Comparison of ENCODE assay signal across 12 cellular contexts in genomic region chrX:73127700-73128241, GRCh38. TPM values are rescaled to one million over a fixed set of nuclear protein-coding genes. Genes with fewer than 3 reads are reported as not detected.
DNase-seq lines count a peak whose midpoint lies in the region; ATAC-seq and TF ChIP-seq lines count a peak whose summit lies in the region.
"Had no signal": no experiment of that assay in that cellular context is flagged by ENCODE, and none has a peak within 500 bp of the region (broad histone marks: within the 10 kb centered on the region; RNA-seq: fewer than 3 reads in every experiment).

No MANE protein-coding gene starts in this region.

- H3K36me3 Mint-ChIP-seq in activated T-helper 2 cell treated with anti-CD3 and anti-CD28 coated beads, Interferon-gamma antibody, Interleukin-2, Interleukin-4, amounts not matched to agents 10 μg/mL and 5 μg/mL and 100 μg/mL, durations not matched to agents 14 hours and 24 hours and 36 hours (ENCODE audit: low read depth), result no peaks in the 10 kb centered on the region

- H3K27ac ChIP-seq in cardiac muscle cell (no peak overlapping the region), right atrium auricular region (no peak overlapping the region), thyroid gland (no peak overlapping the region)
- H3K27ac ChIP-seq: heart left ventricle had no signal

- no peak for TF ChIP-seq POLR2A in thyroid gland (IDR thresholded peaks at IDR 0.05)

- H3K9me3 Mint-ChIP-seq in activated T-helper 2 cell treated with anti-CD3 and anti-CD28 coated beads, Interferon-gamma antibody, Interleukin-2, Interleukin-4, amounts not matched to agents 10 μg/mL and 5 μg/mL and 100 μg/mL, durations not matched to agents 14 hours and 24 hours and 36 hours, result no peaks in the 10 kb centered on the region

- H3K27me3 Mint-ChIP-seq in activated T-helper 2 cell treated with anti-CD3 and anti-CD28 coated beads, Interferon-gamma antibody, Interleukin-2, Interleukin-4, amounts not matched to agents 10 μg/mL and 5 μg/mL and 100 μg/mL, durations not matched to agents 14 hours and 24 hours and 36 hours (ENCODE audit: low read depth), result peaks cover 2% of the 10 kb centered on the region

- ATAC-seq in HG02678 (IDR thresholded peaks at IDR 0.05; ENCODE audit: unreplicated experiment), result no peak
- ATAC-seq in GM21360 (IDR thresholded peaks at IDR 0.05; ENCODE audit: unreplicated experiment), result no peak
- ATAC-seq in GM18870 (IDR thresholded peaks at IDR 0.05; ENCODE audit: unreplicated experiment), result no peak

- no peaks in the 10 kb centered on the region for H3K4me1 ChIP-seq in cardiac muscle cell (ENCODE audit: low read depth)
- H3K4me1 ChIP-seq in right atrium auricular region, result no peaks in the 10 kb centered on the region
- no peaks in the 10 kb centered on the region for H3K4me1 ChIP-seq in thyroid gland
- H3K4me1 ChIP-seq: heart left ventricle had no signal

- intact Hi-C loops in activated T-helper 2 cell treated with anti-CD3 and anti-CD28 coated beads, Interferon-gamma antibody, Interleukin-2, Interleukin-4, amounts not matched to agents 10 μg/mL and 5 μg/mL and 100 μg/mL, durations not matched to agents 14 hours and 24 hours and 36 hours (cut with micrococcal nuclease), result no loop called here
- intact Hi-C loops in thyroid gland (cut with DNase I), result no loop called here

- DNase-seq in cardiac muscle cell (ENCODE audit: low read depth in 1 of 2, low spot score in 1 of 2) (peak in 1 of 2 donors; percentile 17), right atrium auricular region (ENCODE audit: low spot score) (no peak), inferior parietal cortex (ENCODE audit: extremely low spot score) (peak; percentile 23), thyroid gland (peak; percentile 35 to 41)
- DNase-seq in activated T-helper 2 cell treated with anti-CD3 and anti-CD28 coated beads, Interferon-gamma antibody, Interleukin-2, Interleukin-4, amounts not matched to agents 10 μg/mL and 5 μg/mL and 100 μg/mL, durations not matched to agents 14 hours and 24 hours and 36 hours (ENCODE audit: low spot score), result peak; percentile 8
- DNase-seq: NCI-H1092 treated with DMSO at 0.1 percent for 48 hours; stimulated activated naive CD4-positive, alpha-beta T cell treated with Interleukin-2 at 50 U/mL for 16 hours had no signal

- no peak overlapping the region for H3K27ac Mint-ChIP-seq in activated T-helper 2 cell treated with anti-CD3 and anti-CD28 coated beads, Interferon-gamma antibody, Interleukin-2, Interleukin-4, amounts not matched to agents 10 μg/mL and 5 μg/mL and 100 μg/mL, durations not matched to agents 14 hours and 24 hours and 36 hours

- H3K4me3 ChIP-seq in cardiac muscle cell, result peak overlapping the region; percentile 19
- H3K4me3 ChIP-seq in right atrium auricular region, result no peak overlapping the region
- H3K4me3 ChIP-seq in thyroid gland (replicated peaks in 1 of 3), result no peak overlapping the region

- 9 to 52% methylated on average over 6 to 8 of the region's 23 CpGs for WGBS in thyroid gland, 2 donors

- no peak for TF ChIP-seq CTCF in cardiac muscle cell (IDR thresholded peaks at IDR 0.05; ENCODE audit: low read depth, low read length)
- TF ChIP-seq CTCF in right atrium auricular region (IDR thresholded peaks at IDR 0.05), result no peak
- peak in 2 of 6 experiments; percentile 23 to 28 for TF ChIP-seq CTCF in thyroid gland (IDR thresholded peaks at IDR 0.05)

- peak overlapping the region; percentile 58 for H3K4me3 Mint-ChIP-seq in activated T-helper 2 cell treated with anti-CD3 and anti-CD28 coated beads, Interferon-gamma antibody, Interleukin-2, Interleukin-4, amounts not matched to agents 10 μg/mL and 5 μg/mL and 100 μg/mL, durations not matched to agents 14 hours and 24 hours and 36 hours (ENCODE audit: low read depth)

- H3K27me3 ChIP-seq in cardiac muscle cell (no peaks in the 10 kb centered on the region), right atrium auricular region (no peaks in the 10 kb centered on the region), thyroid gland (no peaks in the 10 kb centered on the region)

- peaks cover 2% of the 10 kb centered on the region for H3K4me1 Mint-ChIP-seq in activated T-helper 2 cell treated with anti-CD3 and anti-CD28 coated beads, Interferon-gamma antibody, Interleukin-2, Interleukin-4, amounts not matched to agents 10 μg/mL and 5 μg/mL and 100 μg/mL, durations not matched to agents 14 hours and 24 hours and 36 hours (ENCODE audit: low read depth)

- H3K36me3 ChIP-seq in cardiac muscle cell, result no peaks in the 10 kb centered on the region
- no peaks in the 10 kb centered on the region for H3K36me3 ChIP-seq in right atrium auricular region
- no peaks in the 10 kb centered on the region for H3K36me3 ChIP-seq in thyroid gland
- H3K36me3 ChIP-seq: heart left ventricle had no signal

- H3K9me3 ChIP-seq in cardiac muscle cell (ENCODE audit: low read depth), result no peaks in the 10 kb centered on the region
- no peaks in the 10 kb centered on the region for H3K9me3 ChIP-seq in right atrium auricular region
- no peaks in the 10 kb centered on the region for H3K9me3 ChIP-seq in thyroid gland
- H3K9me3 ChIP-seq: heart left ventricle had no signal

RNA-seq across cellular contexts. Expression of gene PABPC1L2A, which starts 48.5 kb away (rescaled TPM):
- total RNA-seq in cardiac muscle cell (not detected in 2 replicates), right atrium auricular region (not detected), thyroid gland (not detected)
- polyA plus RNA-seq in cardiac muscle cell, result not detected in 2 replicates
- not detected in 2 replicates for total RNA-seq in activated T-helper 2 cell treated with anti-CD3 and anti-CD28 coated beads, Interferon-gamma antibody, Interleukin-2, Interleukin-4, amounts not matched to agents 10 μg/mL and 5 μg/mL and 100 μg/mL, durations not matched to agents 14 hours and 24 hours and 36 hours
- total RNA-seq: heart left ventricle; T-helper 2 cell treated with Interferon-gamma antibody and Interleukin-4, amounts not matched to agents 100 ng/mL and 5 ng/mL, for 36 hours had no signal
- polyA plus RNA-seq: heart left ventricle had no signal
